1 cellular context compared by ENCODE assay signal in genomic region chr3:194474675-194475074, GRCh38.
TF ChIP-seq lines count a peak whose summit lies in the region.

No MANE protein-coding gene starts in this region.

TF ChIP-seq in IMR-90, 13 proteins besides CTCF, POLR2A, EP300 and RAD21 (continued from another document):
- no peak for TF ChIP-seq SMC3 (IDR thresholded peaks at IDR 0.05; ENCODE audit: low read depth, low read length)
- TF ChIP-seq NFE2L2 (IDR thresholded peaks at IDR 0.05; ENCODE audit: low read depth, low read length) = no peak
- no peak for TF ChIP-seq CHD1 (IDR thresholded peaks at IDR 0.05; ENCODE audit: low read depth, low read length)
- no peak for TF ChIP-seq FOS (IDR thresholded peaks at IDR 0.05; ENCODE audit: low read depth, low read length)
- no peak for TF ChIP-seq MAFK (IDR thresholded peaks at IDR 0.05; ENCODE audit: low read depth, low read length)
- TF ChIP-seq USF2 (IDR thresholded peaks at IDR 0.05; ENCODE audit: low read depth, low read length) = no peak
- TF ChIP-seq RFX5 (IDR thresholded peaks at IDR 0.05; ENCODE audit: low read depth, low read length) = 0 out of 2 replicates have a peak, but pooled peaks have one; percentile 13
- no peak for TF ChIP-seq MXI1 (IDR thresholded peaks at IDR 0.05; ENCODE audit: borderline replicate concordance, low read depth, low read length)
- TF ChIP-seq ELK1 (IDR thresholded peaks at IDR 0.05; ENCODE audit: borderline replicate concordance, low read depth, low read length) = no peak
- peak; percentile 44; the same call in 1 of the 2 replicates for TF ChIP-seq BHLHE40 (IDR thresholded peaks at IDR 0.05; ENCODE audit: low read depth, low read length)
